ENCODE assay signal across 8 cellular contexts in genomic region chr6:33428219-33428890, GRCh38. TPM values are rescaled to one million over a fixed set of nuclear protein-coding genes. Genes with fewer than 3 reads are reported as not detected.
A peak's percentile ranks its signal among the peaks of the same experiment; 100 is the strongest.
DNase-seq lines count a peak whose midpoint lies in the region; ATAC-seq and TF ChIP-seq lines count a peak whose summit lies in the region.

No MANE protein-coding gene starts in this region.

- WGBS in urinary bladder, result 3% methylated on average over 33 of the region's 33 CpGs

- no peaks in the 10 kb centered on the region for H3K27me3 ChIP-seq in HCT116 (ENCODE audit: insufficient read depth, low read length)
- no peaks in the 10 kb centered on the region for H3K27me3 ChIP-seq in dorsolateral prefrontal cortex
- no peaks in the 10 kb centered on the region for H3K27me3 ChIP-seq in mononuclear cell (ENCODE audit: insufficient read depth, low read length)

- H2AFZ ChIP-seq in HCT116 (ENCODE audit: low read depth, low read length, poor library complexity, severe bottlenecking), result no peak overlapping the region

- intact Hi-C loops in HCT116 (cut with micrococcal nuclease) (loop anchor here (5.0 kb wide), 1 partner anchor 131 kb away; the partner anchor contains the start of gene RGL2), dorsolateral prefrontal cortex (cut with DNase I) (loop anchor here in 1 of 2 donors (2.0 kb wide), 1 partner anchor 26 kb away; the partner anchor contains the start of gene ZBTB9)

- H3K4me1 ChIP-seq in HCT116 (ENCODE audit: control insufficient read depth in 1 of 2, insufficient read depth in 2 of 2, low read length in 2 of 2) (peaks cover 31 to 80% of the 10 kb centered on the region in 2 experiments), mononuclear cell (ENCODE audit: insufficient read depth, low read length) (peaks cover 78% of the 10 kb centered on the region), urinary bladder (ENCODE audit: insufficient read depth) (peaks cover 3% of the 10 kb centered on the region)

- peak; percentile 87 for DNase-seq in CMK (ENCODE audit: low read depth)
- DNase-seq in HCT116 (ENCODE audit: low read depth, low spot score), result no peak
- DNase-seq in T-cell, result peak in 7 of 34 experiments; percentile 7 to 44 (median 27)
- DNase-seq in dorsolateral prefrontal cortex, result no peak
- DNase-seq in activated CD4-positive, CD25-positive, alpha-beta regulatory T cell treated with anti-CD3 and anti-CD28 coated beads, Interleukin-2, amount 50 U/mL, for 72 hours, result no peak

- H3K36me3 ChIP-seq in HCT116 (ENCODE audit: control insufficient read depth in 1 of 2, insufficient read depth in 2 of 2, low read length in 2 of 2) (no peaks in the 10 kb centered on the region), urinary bladder (ENCODE audit: insufficient read depth) (no peaks in the 10 kb centered on the region)

- H3K36me3 Mint-ChIP-seq in T-cell, result peaks cover 6% of the 10 kb centered on the region

- H3K9me3 Mint-ChIP-seq in T-cell, result no peaks in the 10 kb centered on the region

- POLR2A ChIA-PET in HCT116 (lab: Charles Lee), result interaction anchor here (0.8 kb wide), 1 partner anchor 10 kb away, joined by 3 read pairs; the partner anchor contains the start of gene CUTA
- POLR2A ChIA-PET in T-cell (lab: Charles Lee), result no interaction called here

- H3K4me1 Mint-ChIP-seq in T-cell, result peaks cover 78 to 87% (median 86%) of the 10 kb centered on the region in 3 donors

- peak overlapping the region; percentile 30 to 47 for H3K4me3 ChIP-seq in HCT116 (replicated peaks in 1 of 2; ENCODE audit: low read depth in 1 of 2, low read length in 2 of 2)
- H3K4me3 ChIP-seq in dorsolateral prefrontal cortex, result peak overlapping the region in 58 of 59 donors; percentile 39 to 80 (median 66)
- peak overlapping the region; percentile 29 for H3K4me3 ChIP-seq in mononuclear cell (ENCODE audit: low read length)
- peak overlapping the region; percentile 74 for H3K4me3 ChIP-seq in urinary bladder (ENCODE audit: low read depth, low read length)

- no peaks in the 10 kb centered on the region for H3K79me2 ChIP-seq in HCT116 (ENCODE audit: insufficient read depth, low read length)

- TF ChIP-seq CTCF in HCT116 (IDR thresholded peaks at IDR 0.05 in 2 of 3, conservative IDR thresholded peaks at IDR 0.05 in 1 of 3; ENCODE audit: borderline replicate concordance in 1 of 3, insufficient read depth in 1 of 3, low read depth in 2 of 3, low read length in 2 of 3) (peak in 2 of 3 experiments; percentile 33 to 55; a peak in 3 of 6 replicates), dorsolateral prefrontal cortex (IDR thresholded peaks at IDR 0.05 in 54 of 56, conservative IDR thresholded peaks at IDR 0.05 in 2 of 56; ENCODE audit: low read depth in 1 of 56, partially characterized antibody in 56 of 56) (peak in 6 of 56 donors; percentile 3 to 33 (median 16))

- peak overlapping the region; percentile 85 to 97 (median 87) for H3K4me3 Mint-ChIP-seq in T-cell

- H4K20me1 ChIP-seq in HCT116 (ENCODE audit: insufficient read depth), result no peaks in the 10 kb centered on the region

- H3K27ac ChIP-seq in HCT116 (ENCODE audit: low read depth, low read length) (peak overlapping the region; percentile 36; the same call in 1 of the 2 replicates), dorsolateral prefrontal cortex (peak overlapping the region; percentile 23 to 98 (median 86)), urinary bladder (ENCODE audit: low read depth) (peak overlapping the region; percentile 13)

- H3K4me2 ChIP-seq in HCT116 (ENCODE audit: low read length), result peak overlapping the region; percentile 75

- H3K9me3 ChIP-seq in HCT116 (ENCODE audit: control insufficient read depth in 1 of 2, insufficient read depth in 1 of 2, low read depth in 1 of 2, low read length in 2 of 2) (no peaks in the 10 kb centered on the region), mononuclear cell (ENCODE audit: low read depth, low read length) (no peaks in the 10 kb centered on the region)

- CTCF ChIA-PET in HCT116 (lab: Charles Lee), result no interaction called here
- CTCF ChIA-PET in T-cell (lab: Charles Lee), result interaction anchor here (0.6 to 3.1 kb wide), 4 partner anchors 10 to 99 kb away, joined by 3 to 12 read pairs (median 5); partner anchors contain the start of gene CUTA (in 1 of the 2)

- TF ChIP-seq RAD21 in HCT116 (IDR thresholded peaks at IDR 0.05; ENCODE audit: low read depth), result no peak

- H3K27ac Mint-ChIP-seq in T-cell, result peak overlapping the region; percentile 90 to 95

- H3K9me2 ChIP-seq in HCT116 (ENCODE audit: insufficient read depth), result no peaks in the 10 kb centered on the region

- RAD21 ChIA-PET in HCT116 (lab: Charles Lee; ENCODE audit: low non-redundant PET in 1 of 2, low total read pairs in 2 of 2, uncharacterized antibody in 2 of 2, unreplicated experiment in 2 of 2), result no interaction called here

- H3K9ac ChIP-seq in HCT116 (ENCODE audit: low read length), result peak overlapping the region; percentile 42

- TF ChIP-seq POLR2A in HCT116 (IDR thresholded peaks at IDR 0.05; ENCODE audit: borderline replicate concordance, extremely low read depth, insufficient read depth, insufficient read length), result no peak

- no peaks in the 10 kb centered on the region for H3K27me3 Mint-ChIP-seq in T-cell

- BruUV-seq in HCT116 (replicated peaks; lab: Mats Ljungman, UMichigan), result no TSS peak

- ATAC-seq in HCT116 (peak; percentile 20; the same call in 1 of the 2 replicates), T-cell (replicated peaks in 1 of 4) (peak in 2 of 4 experiments; percentile 4 to 6), GM21360 (IDR thresholded peaks at IDR 0.05; ENCODE audit: unreplicated experiment) (no peak)

TF ChIP-seq in HCT116, 20 proteins besides CTCF, POLR2A, EP300 and RAD21:
- TF ChIP-seq POLR2AphosphoS5 (IDR thresholded peaks at IDR 0.05; ENCODE audit: low read depth, low read length), result no peak
- no peak for TF ChIP-seq TCF7L2 (IDR thresholded peaks at IDR 0.05; ENCODE audit: borderline replicate concordance, extremely low read depth, insufficient read depth, insufficient read length)
- TF ChIP-seq CBX3 (IDR thresholded peaks at IDR 0.05; ENCODE audit: low read depth), result no peak
- no peak for TF ChIP-seq EGR1 (IDR thresholded peaks at IDR 0.05; ENCODE audit: low read depth)
- no peak for TF ChIP-seq SIN3A (IDR thresholded peaks at IDR 0.05; ENCODE audit: low read depth)
- no peak for TF ChIP-seq ZFX (IDR thresholded peaks at IDR 0.05)
- TF ChIP-seq SP1 (IDR thresholded peaks at IDR 0.05; ENCODE audit: low read depth), result no peak
- no peak for TF ChIP-seq ZBTB33 (IDR thresholded peaks at IDR 0.05; ENCODE audit: extremely low read depth, insufficient replicate concordance, low read length)
- no peak for TF ChIP-seq MAX (IDR thresholded peaks at IDR 0.05)
- TF ChIP-seq SRF (IDR thresholded peaks at IDR 0.05; ENCODE audit: low read depth), result no peak
- TF ChIP-seq YY1 (IDR thresholded peaks at IDR 0.05; ENCODE audit: extremely low read depth, insufficient replicate concordance, low read depth, low read length), result no peak

RNA-seq across cellular contexts. Expression of gene SYNGAP1, which starts 8.5 kb away (rescaled TPM):
- total RNA-seq in HCT116 (2021; ENCODE audit: unreplicated experiment), result 11.5 TPM
- 6.9 and 8.0 TPM in 2 replicates for polyA plus RNA-seq in HCT116 (2012)
- 100 to 1,000 TPM in 1 of 5 donors, 10 to 100 TPM in 4; 51.2 to 111 (median 64.5) TPM for total RNA-seq in T-cell
- 100 to 1,000 TPM in 65 of 120 experiments, 10 to 100 TPM in 55; 41.7 to 147 (median 101) TPM for total RNA-seq in dorsolateral prefrontal cortex
- 10.5 TPM for total RNA-seq in mononuclear cell
- 9.8 TPM for total RNA-seq in urinary bladder
- 19.6 TPM for polyA plus RNA-seq in urinary bladder

RNA-seq across cellular contexts. Expression of gene CUTA, which starts 10.4 kb away (rescaled TPM):
- total RNA-seq in HCT116 (2021; ENCODE audit: unreplicated experiment), result 186 TPM
- 184 and 226 TPM in 2 replicates for polyA plus RNA-seq in HCT116 (2012)
- 100 to 1,000 TPM; 169 to 184 (median 176) TPM for total RNA-seq in T-cell
- total RNA-seq in dorsolateral prefrontal cortex, result 100 to 1,000 TPM; 118 to 222 (median 177) TPM
- 66.3 TPM for total RNA-seq in mononuclear cell
- 62.5 TPM for total RNA-seq in urinary bladder
- 192 TPM for polyA plus RNA-seq in urinary bladder

RNA-seq across cellular contexts. Expression of gene PHF1, which starts 17.5 kb away (rescaled TPM):
- total RNA-seq in HCT116 (2021; ENCODE audit: unreplicated experiment) (40.2 TPM), T-cell (100 to 1,000 TPM; 169 to 372 (median 175) TPM), dorsolateral prefrontal cortex (100 to 1,000 TPM in 37 of 120 experiments, 10 to 100 TPM in 83; 71.0 to 137 (median 93.5) TPM), mononuclear cell (78.5 TPM), urinary bladder (16.4 TPM)
- 44.1 and 49.9 TPM in 2 replicates for polyA plus RNA-seq in HCT116 (2012)
- polyA plus RNA-seq in urinary bladder, result 79.4 TPM

RNA-seq across cellular contexts. Expression of gene ZBTB9, which starts 26.0 kb away (rescaled TPM):
- total RNA-seq in HCT116 (2021; ENCODE audit: unreplicated experiment) (14.2 TPM), T-cell (10 to 100 TPM in 3 of 5 donors, 1 to 10 TPM in 2; 3.9 to 12.6 (median 11.1) TPM), dorsolateral prefrontal cortex (10 to 100 TPM in 12 of 120 experiments, 1 to 10 TPM in 108; 1.9 to 15.2 (median 6.9) TPM), mononuclear cell (3.5 TPM), urinary bladder (7.8 TPM)
- polyA plus RNA-seq in HCT116 (2012), result 9.1 and 11.0 TPM in 2 replicates
- 5.0 TPM for polyA plus RNA-seq in urinary bladder

RNA-seq across cellular contexts. Expression of gene KIFC1, which starts 36.7 kb away (rescaled TPM):
- total RNA-seq in HCT116 (2021; ENCODE audit: unreplicated experiment) (84.7 TPM), T-cell (1 to 10 TPM; 1.1 to 2.9 (median 1.8) TPM), dorsolateral prefrontal cortex (1 to 10 TPM in 29 of 120 experiments, under 1 TPM in 67, not detected in 24; 0.11 to 3.3 (median 0.62) TPM), mononuclear cell (0.94 TPM), urinary bladder (7.5 TPM)
- 98.1 and 101 TPM in 2 replicates for polyA plus RNA-seq in HCT116 (2012)
- polyA plus RNA-seq in urinary bladder, result 1.2 TPM

Comparison
In these comparisons a context has a peak if more than half of its experiments do, and no peak if none do; other contexts are left out.
1. H3K27ac ChIP-seq: peak in every context shown above with its lines; median percentile 86 in dorsolateral prefrontal cortex; 36 in HCT116; 13 in urinary bladder.